7 cellular contexts compared by ENCODE assay signal in genomic region chr12:22529281-22530060, GRCh38. TPM values are rescaled to one million over a fixed set of nuclear protein-coding genes. Genes with fewer than 3 reads are reported as not detected.
DNase-seq lines count a peak whose midpoint lies in the region; ATAC-seq and FAIRE-seq lines count a peak whose summit lies in the region.

No MANE protein-coding gene starts in this region.

- DNase-seq in EL, result peak; percentile 53
- peak; percentile 36 for DNase-seq in RPMI8226
- DNase-seq in frontal cortex (ENCODE audit: low spot score in 2 of 2), result no peak
- no peak for DNase-seq in NK-92 treated with Interleukin-12 subunit alpha and Interleukin-12 subunit beta, amount 100 ng/mL, for 24 hours (lab: John Stamatoyannopoulos, UW)
- no peak for DNase-seq in globus pallidus (ENCODE audit: low spot score)

- peak; percentile 82 for ATAC-seq in GM19351 (IDR thresholded peaks at IDR 0.05; ENCODE audit: unreplicated experiment)
- peak; percentile 81 for ATAC-seq in HG03469 (IDR thresholded peaks at IDR 0.05; ENCODE audit: unreplicated experiment)

- peak; percentile 31 for FAIRE-seq in frontal cortex (lab: Jason Lieb, UNC)

RNA-seq across cellular contexts. Expression of gene C2CD5, which starts 14.9 kb away (rescaled TPM):
- 131 TPM for total RNA-seq in frontal cortex

Comparison
In these comparisons a context has a peak if more than half of its experiments do, and no peak if none do; other contexts are left out.
1. DNase-seq: peak in EL (single experiment) and RPMI8226 (single experiment); none in frontal cortex (0 of 2), NK-92 treated with Interleukin-12 subunit alpha and Interleukin-12 subunit beta, amount 100 ng/mL, for 24 hours (single experiment) and globus pallidus (single experiment).